10 cellular contexts compared by ENCODE assay signal in genomic region chr1:182756423-182756822, GRCh38.
"Had no signal": no experiment of that assay in that cellular context is flagged by ENCODE, and none has a peak within 500 bp of the region (broad histone marks: within the 10 kb centered on the region; RNA-seq: fewer than 3 reads in every experiment).

No MANE protein-coding gene starts in this region.

- H3K9me3 Mint-ChIP-seq: HFFc6, IgD-negative memory B cell had no signal

- H3K4me3 ChIP-seq: GM23338 had no signal

- H3K27ac Mint-ChIP-seq: GM23338, H9, HFFc6 had no signal

- H3K27me3 Mint-ChIP-seq: IgD-negative memory B cell had no signal

- H3K4me3 Mint-ChIP-seq: GM23338, H9, HFFc6, IgD-negative memory B cell had no signal

- H3K27ac ChIP-seq: HL-60 had no signal

- DNase-seq: H9, HCEC 1CT, HFFc6, KBM-7 had no signal

- FAIRE-seq: H1, H54, HepG2 had no signal

- ATAC-seq: GM23338, HepG2 had no signal
